Comparison of ENCODE assay signal across 32 cellular contexts in the genomic region with DNA sequence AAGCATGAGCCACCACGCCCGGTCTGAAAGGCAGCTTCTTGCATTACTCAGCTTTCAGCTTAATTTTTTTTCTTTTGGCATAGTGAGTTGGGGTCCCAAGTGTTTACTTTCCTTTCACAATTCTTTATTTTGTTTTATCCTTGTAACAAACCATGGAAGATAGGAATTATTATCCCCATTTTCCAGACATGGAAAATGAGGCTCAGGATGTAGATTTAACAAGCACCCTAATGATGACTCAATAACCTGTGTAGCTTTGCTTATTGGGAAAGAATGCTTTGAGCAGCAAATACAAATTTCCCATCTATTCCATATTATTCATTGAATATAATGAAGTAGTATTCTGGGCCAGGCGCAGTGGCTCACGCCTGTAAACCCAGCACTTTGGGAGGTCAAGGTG.
"Had no signal": no experiment of that assay in that cellular context is flagged by ENCODE, and none has a peak within 500 bp of the region (broad histone marks: within the 10 kb centered on the region; RNA-seq: fewer than 3 reads in every experiment).

No MANE protein-coding gene starts in this region.

- DNase-seq: Karpas-422, Kasumi-1, MG63, MM.1S, MV-4-11, NCI-H1048, NCI-H1092 treated with DMSO at 0.1 percent for 48 hours, NCI-H1105, NCI-H1105 treated with DMSO at 0.1 percent for 48 hours, NCI-H1417, NCI-H1417 treated with DMSO at 0.1 percent for 48 hours, NCI-H1436, NCI-H1436 treated with DMSO at 0.1 percent for 48 hours, NCI-H1694, NCI-H1694 treated with DMSO at 0.1 percent for 48 hours, NCI-H187, NCI-H187 treated with DMSO at 0.1 percent for 48 hours, NCI-H1930, NCI-H2029, NCI-H2029 treated with DMSO at 0.1 percent for 48 hours, NCI-H2081 treated with DMSO at 0.1 percent for 48 hours, NCI-H2107, NCI-H2171, NCI-H2171 treated with DMSO at 0.1 percent for 48 hours, NCI-H2227 treated with DMSO at 0.1 percent for 48 hours, NCI-H226, NCI-H345, NCI-H446, NCI-H446 treated with DMSO at 0.1 percent for 48 hours, NCI-H510A, NCI-H510A treated with DMSO at 0.1 percent for 48 hours, NCI-H524 had no signal

- H3K36me3 ChIP-seq: MG63 had no signal

- H3K9me3 ChIP-seq: MG63 had no signal

- H3K4me3 ChIP-seq: MG63 had no signal
